In the genomic region with DNA sequence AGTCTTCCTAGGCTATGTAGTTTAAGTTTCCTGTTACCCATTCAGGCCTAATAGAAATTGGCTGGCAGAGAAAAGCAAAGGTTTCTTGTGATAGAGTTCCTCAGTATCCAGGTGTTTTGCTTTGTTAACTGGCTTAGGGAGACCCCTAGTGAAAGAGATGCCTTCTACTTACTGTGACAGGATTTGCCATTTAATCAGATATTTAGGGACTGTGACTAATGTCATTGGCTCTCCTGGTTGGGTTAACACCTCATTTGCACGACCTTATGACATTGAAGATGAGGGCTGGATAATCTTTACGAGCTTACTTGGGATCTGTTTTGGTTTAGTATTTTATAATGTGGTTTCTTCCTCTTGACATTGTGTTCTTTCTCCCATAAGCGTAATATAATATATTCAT, we compare ENCODE assay signal across 19 cellular contexts. TPM values are rescaled to one million over a fixed set of nuclear protein-coding genes. Genes with fewer than 3 reads are reported as not detected.
DNase-seq lines count a peak whose midpoint lies in the region; ATAC-seq and TF ChIP-seq lines count a peak whose summit lies in the region.
"Had no signal": no experiment of that assay in that cellular context is flagged by ENCODE, and none has a peak within 500 bp of the region (broad histone marks: within the 10 kb centered on the region; RNA-seq: fewer than 3 reads in every experiment).

No MANE protein-coding gene starts in this region.

- H3K4me3 Mint-ChIP-seq in GM23338, result no peak overlapping the region
- no peak overlapping the region for H3K4me3 Mint-ChIP-seq in osteocyte (ENCODE audit: unreplicated experiment)
- H3K4me3 Mint-ChIP-seq: activated CD8-positive, alpha-beta memory T cell treated with anti-CD3 and anti-CD28 coated beads, Interleukin-2, amount 10 ng/mL, durations not matched to agents 7 days and 5 days; activated T-helper 17 cell treated with anti-CD3 and anti-CD28 coated beads, Interleukin-2, amount 50 U/mL, for 72 hours; stimulated activated naive CD8-positive, alpha-beta T cell treated with anti-CD3 and anti-CD28 coated beads, Interleukin-15, Interleukin-2, amounts not matched to agents 100 ng/mL and 50 ng/mL, for 24 hours; T-helper 2 cell treated with Interferon-gamma antibody and Interleukin-4, amounts not matched to agents 5 μg/mL and 100 μg/mL, for 36 hours had no signal

- ATAC-seq in GM23338, result peak; percentile 65
- ATAC-seq: activated CD8-positive, alpha-beta memory T cell treated with anti-CD3 and anti-CD28 coated beads, Interleukin-2, amount 10 ng/mL, durations not matched to agents 7 days and 5 days; activated T-helper 17 cell treated with anti-CD3 and anti-CD28 coated beads, Interleukin-2, amount 50 U/mL, for 72 hours; upper lobe of right lung had no signal

- no peak overlapping the region for H3K4me2 ChIP-seq in GM23338

- peaks cover 4% of the 10 kb centered on the region; the same call in 2 of the 3 replicates for H3K4me1 Mint-ChIP-seq in GM23338
- peaks cover 22% of the 10 kb centered on the region for H3K4me1 Mint-ChIP-seq in osteocyte (ENCODE audit: unreplicated experiment)

- H3K27ac Mint-ChIP-seq in GM23338, result no peak overlapping the region
- no peak overlapping the region for H3K27ac Mint-ChIP-seq in osteocyte (ENCODE audit: unreplicated experiment)
- H3K27ac Mint-ChIP-seq: activated CD8-positive, alpha-beta memory T cell treated with anti-CD3 and anti-CD28 coated beads, Interleukin-2, amount 10 ng/mL, durations not matched to agents 7 days and 5 days; activated T-helper 17 cell treated with anti-CD3 and anti-CD28 coated beads, Interleukin-2, amount 50 U/mL, for 72 hours; stimulated activated naive CD8-positive, alpha-beta T cell treated with anti-CD3 and anti-CD28 coated beads, Interleukin-15, Interleukin-2, amounts not matched to agents 100 ng/mL and 50 ng/mL, for 24 hours; T-helper 2 cell treated with Interferon-gamma antibody and Interleukin-4, amounts not matched to agents 5 μg/mL and 100 μg/mL, for 36 hours had no signal

- no peaks in the 10 kb centered on the region; the same call in 1 of the 2 replicates for H3K36me3 ChIP-seq in GM23338 (ENCODE audit: insufficient read depth)
- H3K36me3 ChIP-seq: left ventricle myocardium inferior had no signal

- no peak overlapping the region for H2AFZ ChIP-seq in GM23338

- H3K79me2 ChIP-seq in GM23338 (replicated peaks; ENCODE audit: insufficient read depth), result peaks cover 72% of the 10 kb centered on the region

- H3K9me2 ChIP-seq in GM23338 (ENCODE audit: insufficient read depth), result no peaks in the 10 kb centered on the region

- TF ChIP-seq CTCF in GM23338 (conservative IDR thresholded peaks at IDR 0.05; ENCODE audit: low read depth in 2 of 2), result peak; percentile 40 to 60
- no peak for TF ChIP-seq CTCF in osteocyte (IDR thresholded peaks at IDR 0.05)

- H3K4me3 ChIP-seq in GM23338, result no peak overlapping the region
- H3K4me3 ChIP-seq: left ventricle myocardium inferior, SJSA1, upper lobe of right lung had no signal

- H3K27me3 ChIP-seq in GM23338 (ENCODE audit: insufficient read depth), result no peaks in the 10 kb centered on the region
- H3K27me3 ChIP-seq: SJSA1, upper lobe of right lung had no signal

- H3K4me1 ChIP-seq in GM23338 (ENCODE audit: insufficient read depth), result peaks cover 5% of the 10 kb centered on the region
- H3K4me1 ChIP-seq: SJSA1 had no signal

- H3F3A ChIP-seq in GM23338 (replicated peaks; ENCODE audit: low read depth), result no peaks in the 10 kb centered on the region

- H3K9me3 Mint-ChIP-seq in GM23338, result no peaks in the 10 kb centered on the region
- no peaks in the 10 kb centered on the region for H3K9me3 Mint-ChIP-seq in osteocyte (ENCODE audit: unreplicated experiment)
- H3K9me3 Mint-ChIP-seq: activated T-helper 17 cell treated with anti-CD3 and anti-CD28 coated beads, Interleukin-2, amount 50 U/mL, for 72 hours; stimulated activated naive CD8-positive, alpha-beta T cell treated with anti-CD3 and anti-CD28 coated beads, Interleukin-15, Interleukin-2, amounts not matched to agents 100 ng/mL and 50 ng/mL, for 24 hours; T-helper 2 cell treated with Interferon-gamma antibody and Interleukin-4, amounts not matched to agents 5 μg/mL and 100 μg/mL, for 36 hours had no signal

- peaks cover 6% of the 10 kb centered on the region for H4K20me1 ChIP-seq in GM23338 (replicated peaks; ENCODE audit: insufficient read depth)

- DNase-seq in AG08396 (ENCODE audit: low spot score) (peak; percentile 7), GM23338 (ENCODE audit: low spot score) (peak; percentile 47), NCI-H82 (lab: John Stamatoyannopoulos, UW) (peak; percentile 91), iPS-NIHi7 (ENCODE audit: extremely low spot score) (peak; percentile 58), NCI-H1105 treated with DMSO at 0.1 percent for 48 hours (lab: John Stamatoyannopoulos, UW) (no peak), OCI-M1 (lab: John Stamatoyannopoulos, UW) (no peak), osteocyte (ENCODE audit: extremely low spot score, unreplicated experiment) (no peak), NCI-H1417 (lab: John Stamatoyannopoulos, UW) (no peak)
- DNase-seq: activated CD4-positive, alpha-beta T cell treated with anti-CD3 and anti-CD28 coated beads for 1 hour; activated CD8-positive, alpha-beta memory T cell treated with anti-CD3 and anti-CD28 coated beads, Interleukin-2, amount 10 ng/mL, durations not matched to agents 7 days and 5 days; left ventricle myocardium inferior; NCI-H1436 treated with DMSO at 0.1 percent for 48 hours; NCI-H345; stimulated activated CD4-positive, alpha-beta T cell treated with anti-CD3 and anti-CD28 coated beads, Interleukin-1b, Interleukin-23, amount 100 ng/mL, for 48 hours; upper lobe of right lung had no signal

- H3K27me3 Mint-ChIP-seq in GM23338 (ENCODE audit: insufficient read depth, low read depth, poor library complexity) (peaks cover 1% of the 10 kb centered on the region), osteocyte (ENCODE audit: unreplicated experiment) (no peaks in the 10 kb centered on the region)
- H3K27me3 Mint-ChIP-seq: activated CD8-positive, alpha-beta memory T cell treated with anti-CD3 and anti-CD28 coated beads, Interleukin-2, amount 10 ng/mL, durations not matched to agents 7 days and 5 days; activated T-helper 17 cell treated with anti-CD3 and anti-CD28 coated beads, Interleukin-2, amount 50 U/mL, for 72 hours; stimulated activated naive CD8-positive, alpha-beta T cell treated with anti-CD3 and anti-CD28 coated beads, Interleukin-15, Interleukin-2, amounts not matched to agents 100 ng/mL and 50 ng/mL, for 24 hours had no signal

- H3K27ac ChIP-seq in GM23338 (ENCODE audit: low read depth), result no peak overlapping the region
- H3K27ac ChIP-seq: left ventricle myocardium inferior, SJSA1, upper lobe of right lung had no signal

- H3K36me3 Mint-ChIP-seq in GM23338 (ENCODE audit: low read depth) (no peaks in the 10 kb centered on the region), osteocyte (ENCODE audit: unreplicated experiment) (peaks cover 10% of the 10 kb centered on the region)

TF ChIP-seq in GM23338, 12 proteins besides CTCF, POLR2A, EP300 and RAD21:
- no peak for TF ChIP-seq NANOG (IDR thresholded peaks at IDR 0.05; ENCODE audit: borderline replicate concordance)
TF ChIP-seq in GM23338: peak in this region for 0.

RNA-seq across cellular contexts. Expression of a gene that starts 5.8 kb away (rescaled TPM):
- total RNA-seq in GM23338 (2014; rRNA removed; shearing (Covaris generic)), result 27.3 and 32.2 TPM in 2 replicates
- polyA plus RNA-seq in GM23338 (2016; fragmentation: Nextera tagmentation; extraction: Ambion mirVana), result 9.0 and 11.0 TPM in 2 replicates
- 53.4 and 64.0 TPM in 2 replicates for total RNA-seq in osteocyte

Comparison
In these comparisons a context has a peak if more than half of its experiments do, and no peak if none do; other contexts are left out.
1. DNase-seq: peak in AG08396 (single experiment), GM23338 (single experiment), NCI-H82 (single experiment) and iPS-NIHi7 (single experiment); none in NCI-H1105 treated with DMSO at 0.1 percent for 48 hours (single experiment), OCI-M1 (single experiment), osteocyte (single experiment) and NCI-H1417 (0 of 3).